In the genomic region with DNA sequence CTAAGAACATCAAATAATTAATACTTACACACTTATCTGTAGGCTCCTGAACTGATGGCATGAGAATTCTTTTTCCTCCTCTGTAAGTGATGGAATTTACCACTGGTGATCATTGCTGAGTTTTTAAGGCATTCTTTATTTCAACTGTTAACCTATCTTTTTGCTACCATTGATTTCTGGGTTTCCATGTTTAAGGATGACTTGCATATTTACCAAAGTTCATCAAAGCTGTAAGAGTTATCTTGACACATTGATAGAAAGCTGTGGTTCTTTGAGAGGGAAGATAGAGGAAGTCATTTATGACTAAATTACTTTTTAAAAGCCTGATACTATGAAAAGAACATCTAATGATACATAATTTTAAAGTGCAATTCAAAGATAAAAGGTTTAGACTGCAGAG, we compare ENCODE assay signal across 31 cellular contexts. TPM values are rescaled to one million over a fixed set of nuclear protein-coding genes. Genes with fewer than 3 reads are reported as not detected.
"Had no signal": no experiment of that assay in that cellular context is flagged by ENCODE, and none has a peak within 500 bp of the region (broad histone marks: within the 10 kb centered on the region; RNA-seq: fewer than 3 reads in every experiment).

No MANE protein-coding gene starts in this region.

- ATAC-seq: effector memory CD8-positive, alpha-beta T cell; esophagus mucosa; gastrocnemius medialis; heart right ventricle; left cardiac atrium; left lung; left ventricle myocardium superior; lower lobe of right lung had no signal

- H3K36me3 ChIP-seq: colonic mucosa, esophagus squamous epithelium, gastrocnemius medialis, heart right ventricle, left lung, lower lobe of right lung had no signal

- H3K9me3 ChIP-seq: colonic mucosa, esophagus squamous epithelium, gastrocnemius medialis, heart right ventricle, left lung, lower lobe of right lung had no signal

- H3K4me3 ChIP-seq: colonic mucosa, esophagus squamous epithelium, gastrocnemius medialis, heart right ventricle, left lung, lower lobe of right lung had no signal

- H3K27ac ChIP-seq: colonic mucosa, epithelial cell of prostate, esophagus squamous epithelium, gastrocnemius medialis, heart right ventricle, left lung, lower lobe of right lung had no signal

- H3K27me3 ChIP-seq: colonic mucosa, esophagus squamous epithelium, gastrocnemius medialis had no signal

- FAIRE-seq: endometrium, islet of Langerhans, keratinocyte had no signal

- DNase-seq: colonic mucosa; cortex of kidney; effector CD8-positive, alpha-beta T cell; effector memory CD8-positive, alpha-beta T cell; endodermal cell; esophagus squamous epithelium; foreskin fibroblast; foreskin melanocyte; gastrocnemius medialis; glutamatergic neuron; head of caudate nucleus; heart right ventricle; hippocampal formation; left cardiac atrium; left lung; left ventricle myocardium superior; lower lobe of right lung; mesendoderm; midbrain had no signal

- H3K4me1 ChIP-seq: colonic mucosa, esophagus squamous epithelium, gastrocnemius medialis, heart right ventricle, left lung, lower lobe of right lung had no signal

RNA-seq across cellular contexts. Expression of a gene that starts 19.5 kb away (rescaled TPM):
- total RNA-seq: mononuclear cell had no signal
- polyA plus RNA-seq: keratinocyte had no signal

RNA-seq across cellular contexts. Expression of a gene that starts 31.8 kb away (rescaled TPM):
- total RNA-seq: colonic mucosa, dermis microvascular lymphatic vessel endothelial cell, esophagus mucosa, esophagus squamous epithelium, gastrocnemius medialis, glomerular endothelial cell, heart right ventricle, kidney epithelial cell, left cardiac atrium, left lung, left ventricle myocardium superior, lower leg skin, lower lobe of right lung, lung microvascular endothelial cell, mononuclear cell, mucosa of gallbladder had no signal
- polyA plus RNA-seq: heart right ventricle, keratinocyte had no signal
